Comparison of ENCODE assay signal across 13 cellular contexts in genomic region chr6:166325383-166326042, GRCh38. TPM values are rescaled to one million over a fixed set of nuclear protein-coding genes. Genes with fewer than 3 reads are reported as not detected.
A peak's percentile ranks its signal among the peaks of the same experiment; 100 is the strongest.
DNase-seq lines count a peak whose midpoint lies in the region; ATAC-seq lines count a peak whose summit lies in the region.
"Had no signal": no experiment of that assay in that cellular context is flagged by ENCODE, and none has a peak within 500 bp of the region (broad histone marks: within the 10 kb centered on the region; RNA-seq: fewer than 3 reads in every experiment).

No MANE protein-coding gene starts in this region.

- H3K18ac ChIP-seq in trophoblast cell (ENCODE audit: low read length) (no peak overlapping the region), mesenchymal stem cell (ENCODE audit: low read depth in 1 of 2, low read length in 2 of 2) (no peak overlapping the region)

- H2BK5ac ChIP-seq in trophoblast cell (ENCODE audit: low read depth, low read length, poor library complexity) (no peak overlapping the region), mesenchymal stem cell (ENCODE audit: low read depth, low read length, poor library complexity, severe bottlenecking) (no peak overlapping the region)

- no peak overlapping the region for H3K4me2 ChIP-seq in trophoblast cell (ENCODE audit: low read length)
- no peak overlapping the region for H3K4me2 ChIP-seq in mesenchymal stem cell (ENCODE audit: low read length, poor library complexity, severe bottlenecking)
- H3K4me2 ChIP-seq: SK-N-SH had no signal

- no peak overlapping the region for H4K12ac ChIP-seq in trophoblast cell (ENCODE audit: low read depth, low read length)

- H3K27me3 ChIP-seq in trophoblast cell (ENCODE audit: insufficient read depth, low read length) (no peaks in the 10 kb centered on the region), mesenchymal stem cell (ENCODE audit: control insufficient read depth in 1 of 2, insufficient read depth in 1 of 2, low read length in 2 of 2) (no peaks in the 10 kb centered on the region), SJCRH30 (no peaks in the 10 kb centered on the region)

- no peak overlapping the region for H3K14ac ChIP-seq in trophoblast cell (ENCODE audit: low read length)
- H3K14ac ChIP-seq in mesenchymal stem cell (ENCODE audit: low read length in 2 of 2): no peak overlapping the region

- H2BK15ac ChIP-seq in mesenchymal stem cell (ENCODE audit: low read depth, poor library complexity, severe bottlenecking): no peak overlapping the region

- H3K27ac ChIP-seq in trophoblast cell (ENCODE audit: low read depth, low read length): no peak overlapping the region
- no peak overlapping the region for H3K27ac ChIP-seq in mesenchymal stem cell (ENCODE audit: low read length, poor library complexity, severe bottlenecking)
- H3K27ac ChIP-seq in SJCRH30: no peak overlapping the region

- DNase-seq in GM19238 (ENCODE audit: insufficient read length, low spot score) (peak; percentile 33), trophoblast cell (no peak), mesenchymal stem cell (no peak), NCI-H524 treated with DMSO at 0.1 percent for 48 hours (lab: John Stamatoyannopoulos, UW) (no peak), SJCRH30 (no peak)
- DNase-seq: activated CD4-positive, alpha-beta T cell treated with anti-CD3 and anti-CD28 coated beads, Interleukin-2, amount 50 U/mL, for 1 hour; activated naive CD4-positive, alpha-beta T cell treated with Interleukin-2 at 50 U/mL for 16 hours; kidney glomerular epithelial cell; MM.1S; NCI-H69; SK-N-SH had no signal

- H3K23ac ChIP-seq in trophoblast cell (ENCODE audit: low read length) (peak overlapping the region; percentile 4), mesenchymal stem cell (ENCODE audit: low read length in 2 of 2) (no peak overlapping the region)

- H3K4me1 ChIP-seq in trophoblast cell (ENCODE audit: control insufficient read depth in 1 of 2, insufficient read depth in 2 of 2, low read length in 2 of 2) (no peaks in the 10 kb centered on the region), mesenchymal stem cell (ENCODE audit: control insufficient read depth, insufficient read depth, low read depth, low read length) (peaks cover 3% of the 10 kb centered on the region), SJCRH30 (no peaks in the 10 kb centered on the region)

- H2BK120ac ChIP-seq in trophoblast cell (ENCODE audit: insufficient read depth, low read length, poor library complexity) (no peak overlapping the region), mesenchymal stem cell (ENCODE audit: low read depth, low read length) (no peak overlapping the region)

- H3K4me3 ChIP-seq in trophoblast cell (ENCODE audit: low read depth, low read length) (peak overlapping the region; percentile 1), mesenchymal stem cell (ENCODE audit: insufficient read depth in 1 of 2, low read depth in 1 of 2, low read length in 2 of 2) (no peak overlapping the region), SJCRH30 (no peak overlapping the region)

- no peaks in the 10 kb centered on the region for H3K79me2 ChIP-seq in trophoblast cell (ENCODE audit: control insufficient read depth, insufficient read depth, low read length, poor library complexity)

- ATAC-seq in GM21786 (IDR thresholded peaks at IDR 0.05; ENCODE audit: unreplicated experiment): peak; percentile 90
- peak; percentile 61 for ATAC-seq in HG03354 (IDR thresholded peaks at IDR 0.05; ENCODE audit: poor library complexity, severe bottlenecking, unreplicated experiment)

- no CpG with 5 or more reads among the region's 6 CpGs for WGBS in trophoblast cell (ENCODE audit: extremely low coverage, insufficient coverage, insufficient read length)
- WGBS in mesenchymal stem cell: 93% methylated on average over 5 of the region's 6 CpGs

- H2AFZ ChIP-seq in trophoblast cell (ENCODE audit: insufficient read depth, low read length, poor library complexity): no peak overlapping the region
- no peak overlapping the region for H2AFZ ChIP-seq in mesenchymal stem cell (ENCODE audit: low read depth, low read length)

- H3K9ac ChIP-seq in trophoblast cell (ENCODE audit: low read length) (no peak overlapping the region), mesenchymal stem cell (ENCODE audit: low read length) (no peak overlapping the region)
- H3K9ac ChIP-seq: SK-N-SH had no signal

- H3K36me3 ChIP-seq in trophoblast cell (ENCODE audit: control insufficient read depth in 1 of 2, insufficient read depth in 2 of 2, low read length in 2 of 2) (peaks cover 18 to 45% of the 10 kb centered on the region in 2 experiments), mesenchymal stem cell (ENCODE audit: control insufficient read depth in 1 of 2, insufficient read depth in 2 of 2, low read depth in 1 of 2, low read length in 2 of 2) (peaks cover 27 to 84% of the 10 kb centered on the region in 2 experiments), SJCRH30 (peaks cover 57% of the 10 kb centered on the region)

- H2AK5ac ChIP-seq in trophoblast cell (ENCODE audit: low read length) (no peak overlapping the region), mesenchymal stem cell (ENCODE audit: low read length, severe bottlenecking) (no peak overlapping the region)

- H3K79me1 ChIP-seq in trophoblast cell (ENCODE audit: low read length) (no peaks in the 10 kb centered on the region), mesenchymal stem cell (replicated peaks; ENCODE audit: low read length, poor library complexity, severe bottlenecking) (peaks cover 34% of the 10 kb centered on the region)

- H3K4ac ChIP-seq in trophoblast cell (ENCODE audit: low read depth, low read length): no peak overlapping the region
- H3K4ac ChIP-seq in mesenchymal stem cell (ENCODE audit: low read depth in 1 of 2, low read length in 2 of 2): no peak overlapping the region

- H3K9me3 ChIP-seq in trophoblast cell (ENCODE audit: insufficient read depth, low read depth, low read length): no peaks in the 10 kb centered on the region
- no peaks in the 10 kb centered on the region for H3K9me3 ChIP-seq in mesenchymal stem cell (ENCODE audit: control insufficient read depth, low read length)
- no peaks in the 10 kb centered on the region for H3K9me3 ChIP-seq in SJCRH30 (replicated peaks)
- H3K9me3 ChIP-seq: SK-N-SH had no signal

- H4K8ac ChIP-seq in trophoblast cell (ENCODE audit: low read depth, low read length): no peak overlapping the region
- H4K8ac ChIP-seq in mesenchymal stem cell (ENCODE audit: low read length): no peak overlapping the region

- H4K91ac ChIP-seq in trophoblast cell (ENCODE audit: low read depth, low read length): no peak overlapping the region
- no peak overlapping the region for H4K91ac ChIP-seq in mesenchymal stem cell (ENCODE audit: low read length)

- H2BK12ac ChIP-seq in trophoblast cell (ENCODE audit: low read length) (no peak overlapping the region), mesenchymal stem cell (ENCODE audit: low read length in 2 of 2) (no peak overlapping the region)

RNA-seq across cellular contexts. Expression of gene SFT2D1, which starts 16.8 kb away (rescaled TPM):
- 65.4 and 66.9 TPM in 2 replicates for polyA plus RNA-seq in trophoblast cell (2013)
- 57.5 TPM for polyA plus RNA-seq in mesenchymal stem cell (2013, experiment 1 of 2)
- 62.7 TPM for polyA plus RNA-seq in mesenchymal stem cell (2013, experiment 2 of 2)
- 70.1 and 75.8 TPM in 2 replicates for total RNA-seq in SJCRH30 (2014; rRNA removed; shearing (Covaris generic))

RNA-seq across cellular contexts. Expression of gene PRR18, which starts 17.3 kb away (rescaled TPM):
- polyA plus RNA-seq in trophoblast cell (2013): 0.04 TPM in 1 of 2 replicates, not detected in the other
- polyA plus RNA-seq in mesenchymal stem cell (2013, experiment 1 of 2): not detected
- polyA plus RNA-seq in mesenchymal stem cell (2013, experiment 2 of 2): not detected
- 0.33 and 0.47 TPM in 2 replicates for total RNA-seq in SJCRH30 (2014; rRNA removed; shearing (Covaris generic))

RNA-seq across cellular contexts. Expression of gene MPC1, which starts 57.2 kb away (rescaled TPM):
- polyA plus RNA-seq in trophoblast cell (2013): 37.3 and 39.8 TPM in 2 replicates
- 37.8 TPM for polyA plus RNA-seq in mesenchymal stem cell (2013, experiment 1 of 2)
- 40.1 TPM for polyA plus RNA-seq in mesenchymal stem cell (2013, experiment 2 of 2)
- 76.0 and 89.2 TPM in 2 replicates for total RNA-seq in SJCRH30 (2014; rRNA removed; shearing (Covaris generic))
